8 cellular contexts compared by ENCODE assay signal in the genomic region with DNA sequence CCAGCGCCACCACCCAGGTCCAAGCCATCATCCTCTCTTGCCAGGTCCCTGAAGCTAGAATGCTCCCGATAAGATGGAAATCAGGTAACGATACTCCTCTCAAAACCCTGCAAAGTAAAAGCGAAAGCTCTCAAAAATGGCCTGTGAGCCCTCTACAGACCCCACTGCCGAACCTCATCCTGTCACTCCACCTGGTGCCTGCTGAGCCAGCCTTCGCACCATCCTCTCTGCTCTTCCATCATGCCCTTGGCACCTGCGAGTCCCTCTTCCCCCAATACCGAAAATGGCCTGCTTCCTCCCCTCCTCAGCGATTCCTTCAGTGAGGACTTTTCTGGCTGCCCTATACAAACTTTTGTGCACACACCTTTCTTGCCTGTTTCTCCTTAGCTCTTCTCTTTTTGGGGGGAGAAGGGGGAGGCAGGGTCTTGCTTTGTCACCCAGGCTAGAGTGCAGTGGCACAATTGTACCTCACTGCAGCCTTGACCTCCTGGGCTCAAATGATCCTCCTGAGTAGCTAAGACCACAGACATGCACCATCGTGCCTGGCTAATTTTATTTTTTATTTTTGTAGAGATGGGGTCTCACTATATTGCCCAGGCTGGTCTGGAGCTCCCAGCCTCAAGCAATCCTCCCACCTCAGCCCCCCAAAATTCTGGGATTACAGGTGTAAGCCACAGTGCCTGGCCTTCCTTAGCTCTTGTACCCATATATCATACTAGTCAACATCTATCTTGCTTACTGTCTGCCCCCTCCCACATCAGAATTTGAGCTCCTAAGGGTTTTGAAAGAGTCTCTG. TPM values are rescaled to one million over a fixed set of nuclear protein-coding genes. Genes with fewer than 3 reads are reported as not detected.
DNase-seq lines count a peak whose midpoint lies in the region; ATAC-seq and TF ChIP-seq lines count a peak whose summit lies in the region.

No MANE protein-coding gene starts in this region.

- H3K27ac ChIP-seq in SK-N-MC (peak overlapping the region; percentile 96), sigmoid colon (peak overlapping the region; percentile 94 to 100 (median 98))

- H3K4me1 ChIP-seq in sigmoid colon: peaks cover 0 to 89% (median 79%) of the 10 kb centered on the region in 4 donors

- H3K4me1 Mint-ChIP-seq in dendritic cell treated with granulocyte-macrophage colony-stimulating factor and Interleukin-4, amounts not matched to agents 40 ng/mL and 50 ng/mL, for 4 days (ENCODE audit: low read depth): peaks cover 76% of the 10 kb centered on the region

- H3K4me3 ChIP-seq in GM12875 (ENCODE audit: low read depth, low read length) (peak overlapping the region; percentile 1), SK-N-MC (peak overlapping the region; percentile 90), sigmoid colon (no peak overlapping the region)

- TF ChIP-seq POLR2A in sigmoid colon (IDR thresholded peaks at IDR 0.05): no peak

- H3K27ac Mint-ChIP-seq in dendritic cell treated with granulocyte-macrophage colony-stimulating factor and Interleukin-4, amounts not matched to agents 40 ng/mL and 50 ng/mL, for 4 days: peak overlapping the region; percentile 83

- peaks cover 13% of the 10 kb centered on the region for H3K27me3 Mint-ChIP-seq in dendritic cell treated with granulocyte-macrophage colony-stimulating factor and Interleukin-4, amounts not matched to agents 40 ng/mL and 50 ng/mL, for 4 days

- H3K36me3 Mint-ChIP-seq in dendritic cell treated with granulocyte-macrophage colony-stimulating factor and Interleukin-4, amounts not matched to agents 40 ng/mL and 50 ng/mL, for 4 days (ENCODE audit: low read depth): peaks cover 37% of the 10 kb centered on the region

- intact Hi-C loops in dendritic cell treated with granulocyte-macrophage colony-stimulating factor and Interleukin-4, amounts not matched to agents 40 ng/mL and 50 ng/mL, for 4 days (cut with micrococcal nuclease): no loop called here
- intact Hi-C loops in sigmoid colon (cut with DNase I): loop anchor here (5.0 kb wide), 1 partner anchor 133 kb away; the partner anchor contains the start of genes CIB1 and GDPGP1

- no peaks in the 10 kb centered on the region for H3K27me3 ChIP-seq in sigmoid colon

- no peak for DNase-seq in SK-N-MC (ENCODE audit: low read depth, low spot score)
- DNase-seq in sigmoid colon: no peak
- DNase-seq in AG08395 (ENCODE audit: low spot score): no peak
- no peak for DNase-seq in SW 1271 (lab: John Stamatoyannopoulos, UW)
- DNase-seq in dedifferentiated amniotic fluid mesenchymal stem cell (ENCODE audit: extremely low spot score): no peak

- peaks cover under 1% of the 10 kb centered on the region; the same call in 1 of the 2 replicates for H3K36me3 ChIP-seq in SK-N-MC (ENCODE audit: insufficient read depth, low read length)
- no peaks in the 10 kb centered on the region for H3K36me3 ChIP-seq in sigmoid colon

- TF ChIP-seq EP300 in sigmoid colon (IDR thresholded peaks at IDR 0.05): no peak

- no peak overlapping the region for H3K4me3 Mint-ChIP-seq in dendritic cell treated with granulocyte-macrophage colony-stimulating factor and Interleukin-4, amounts not matched to agents 40 ng/mL and 50 ng/mL, for 4 days

- WGBS in sigmoid colon, 2 donors: 68 to 87% methylated on average over 10 of the region's 10 CpGs

- no peak for TF ChIP-seq CTCF in GM12875 (IDR thresholded peaks at IDR 0.05; ENCODE audit: borderline replicate concordance, insufficient read depth, low read depth, low read length)
- no peak for TF ChIP-seq CTCF in sigmoid colon (IDR thresholded peaks at IDR 0.05)

- H3K9me3 ChIP-seq in SK-N-MC (ENCODE audit: low read depth, low read length): no peaks in the 10 kb centered on the region
- H3K9me3 ChIP-seq in sigmoid colon: no peaks in the 10 kb centered on the region

- ATAC-seq in HG02938 (IDR thresholded peaks at IDR 0.05; ENCODE audit: unreplicated experiment): no peak

- no peak overlapping the region for H3K9ac ChIP-seq in SK-N-MC (ENCODE audit: insufficient read length)

- H3K9me3 Mint-ChIP-seq in dendritic cell treated with granulocyte-macrophage colony-stimulating factor and Interleukin-4, amounts not matched to agents 40 ng/mL and 50 ng/mL, for 4 days: no peaks in the 10 kb centered on the region

RNA-seq across cellular contexts. Expression of gene IDH2, which starts 3.0 kb away (rescaled TPM):
- 100 to 1,000 TPM in 3 of 4 donors, 10 to 100 TPM in 1; 77.2 to 164 (median 116) TPM for total RNA-seq in sigmoid colon
- polyA plus RNA-seq in sigmoid colon: 100 to 1,000 TPM in 1 of 3 donors, 10 to 100 TPM in 2; 43.8 to 210 (median 90.2) TPM

Comparison
In these comparisons a context has a peak if more than half of its experiments do, and no peak if none do; other contexts are left out.
1. H3K4me3 ChIP-seq: peak in GM12875 (single experiment) and SK-N-MC (single experiment); none in sigmoid colon (0 of 4).